ENCODE assay signal across 1 cellular context in the genomic region with DNA sequence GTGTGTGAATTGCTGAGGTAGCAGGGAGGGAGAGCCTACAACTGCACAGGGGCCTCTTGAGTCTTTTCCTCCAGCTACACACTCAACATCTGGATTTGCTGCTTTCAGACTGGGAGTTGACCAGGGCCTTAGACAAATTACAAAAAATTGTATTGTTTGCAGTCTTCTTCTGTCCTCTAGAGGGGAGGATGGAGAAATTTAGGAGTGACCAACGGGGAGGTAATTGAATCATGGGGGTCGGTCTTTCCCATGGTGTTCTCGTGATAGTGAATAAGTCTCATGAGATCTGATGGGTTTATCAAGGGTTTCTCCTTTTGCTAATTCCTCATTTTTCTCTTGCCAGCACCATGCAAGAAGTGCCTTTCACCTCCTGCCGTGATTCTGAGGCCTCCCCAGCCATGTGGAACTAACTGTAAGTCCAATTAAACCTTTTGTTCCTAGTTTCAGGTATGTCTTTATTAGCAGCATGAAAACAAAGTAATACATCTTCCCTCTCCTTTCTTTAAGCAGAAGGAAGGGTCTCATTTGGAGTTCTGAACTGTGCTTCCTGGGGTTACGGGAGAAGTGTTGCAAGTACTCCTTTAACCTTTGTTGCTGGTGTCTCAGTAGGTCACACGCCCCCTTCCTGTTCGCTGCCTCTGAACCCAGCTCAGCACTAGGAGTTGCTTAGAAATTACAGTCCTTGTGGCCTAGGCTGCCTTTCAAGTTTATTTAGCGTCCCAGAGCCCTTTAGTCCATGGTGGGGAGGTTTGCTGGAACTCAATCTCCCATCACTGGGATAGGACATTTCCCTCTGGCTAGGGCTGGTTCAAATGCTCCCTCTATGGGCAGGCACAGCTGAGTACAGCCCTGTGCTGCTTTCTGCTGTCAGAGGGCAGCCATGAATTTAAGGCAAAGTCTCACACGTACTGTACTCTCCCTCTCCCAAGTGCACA.
TF ChIP-seq lines count a peak whose summit lies in the region.

No MANE protein-coding gene starts in this region.

TF ChIP-seq in H1, 55 proteins besides CTCF, POLR2A, EP300 and RAD21:
- TF ChIP-seq MAFK (IDR thresholded peaks at IDR 0.05; ENCODE audit: low read depth, low read length) (no peak), EGR1 (IDR thresholded peaks at IDR 0.05; ENCODE audit: borderline replicate concordance, low read depth, low read length) (no peak), TAF1 (IDR thresholded peaks at IDR 0.05; ENCODE audit: low read depth, low read length) (no peak), CHD2 (IDR thresholded peaks at IDR 0.05; ENCODE audit: low read length) (no peak), GTF2F1 (IDR thresholded peaks at IDR 0.05; ENCODE audit: borderline replicate concordance, low read depth, low read length) (no peak)
